9 cellular contexts compared by ENCODE assay signal in genomic region chr5:35319231-35320002, GRCh38.
DNase-seq lines count a peak whose midpoint lies in the region; ATAC-seq, FAIRE-seq and TF ChIP-seq lines count a peak whose summit lies in the region.
"Had no signal": no experiment of that assay in that cellular context is flagged by ENCODE, and none has a peak within 500 bp of the region (broad histone marks: within the 10 kb centered on the region; RNA-seq: fewer than 3 reads in every experiment).

No MANE protein-coding gene starts in this region.

- H3K27me3 ChIP-seq in K562 (ENCODE audit: control insufficient read depth in 2 of 2, insufficient read depth in 2 of 2, low read length in 2 of 2) (no peaks in the 10 kb centered on the region), sigmoid colon (no peaks in the 10 kb centered on the region), spleen (replicated peaks in 1 of 7) (peaks cover 0 to 12% (median 0%) of the 10 kb centered on the region in 7 donors)
- H3K27me3 ChIP-seq: pancreas had no signal

- H3K4me1 ChIP-seq in K562 (replicated peaks in 1 of 2; ENCODE audit: control insufficient read depth in 2 of 2, insufficient read depth in 2 of 2, low read length in 2 of 2) (no peaks in the 10 kb centered on the region), sigmoid colon (no peaks in the 10 kb centered on the region), spleen (peaks cover 0 to 10% (median 0%) of the 10 kb centered on the region in 6 donors)
- H3K4me1 ChIP-seq: pancreas had no signal

- TF ChIP-seq POLR2A in K562 (conservative IDR thresholded peaks at IDR 0.05) (no peak), sigmoid colon (IDR thresholded peaks at IDR 0.05) (no peak), spleen (IDR thresholded peaks at IDR 0.05) (no peak)

- H3K9me1 ChIP-seq in K562 (ENCODE audit: control insufficient read depth, insufficient read depth, low read length): no peaks in the 10 kb centered on the region

- WGBS in K562 (ENCODE audit: insufficient coverage, low coverage, missing lambda C conversion rate): 0% methylated on average over 5 of the region's 5 CpGs
- 48 to 67% methylated on average over 5 of the region's 5 CpGs for WGBS in sigmoid colon, 2 donors
- 36 to 43% (median 41%) methylated on average over 5 of the region's 5 CpGs for WGBS in spleen, 5 donors

- no peak overlapping the region for H3K4me2 ChIP-seq in K562 (ENCODE audit: insufficient read depth, low read length)

- POLR2A ChIA-PET in K562 (lab: Yijun Ruan, JAX): no interaction called here

- DNase-seq in DMS53 (lab: John Stamatoyannopoulos, UW) (peak; percentile 2), DMS53 treated with DMSO at 0.1 percent for 48 hours (lab: John Stamatoyannopoulos, UW; ENCODE audit: unreplicated experiment) (no peak), MV-4-11 (lab: John Stamatoyannopoulos, UW) (peak; percentile 99), K562 (ENCODE audit: extremely low read depth in 1 of 4, low spot score in 3 of 4) (no peak), sigmoid colon (peak; percentile 79), dedifferentiated amniotic fluid mesenchymal stem cell (ENCODE audit: extremely low spot score) (no peak), spleen (no peak)

- intact Hi-C loops in K562 (cut with micrococcal nuclease) (no loop called here), sigmoid colon (cut with DNase I) (no loop called here), spleen (cut with DNase I; ENCODE audit: low total_unique reads) (no loop called here)

- ATAC-seq in HG02678 (IDR thresholded peaks at IDR 0.05; ENCODE audit: unreplicated experiment) (peak; percentile 96), K562 (no peak)

- no peak for FAIRE-seq in K562 (lab: Jason Lieb, UNC)
- FAIRE-seq: pancreas had no signal

- H4K20me1 ChIP-seq in K562 (replicated peaks; ENCODE audit: control insufficient read depth, insufficient read depth, low read length): no peaks in the 10 kb centered on the region

- H3K9ac ChIP-seq in K562 (ENCODE audit: insufficient read depth in 1 of 2, low read depth in 2 of 2, low read length in 2 of 2): no peak overlapping the region

- no peaks in the 10 kb centered on the region for H3K79me2 ChIP-seq in K562 (ENCODE audit: control insufficient read depth, insufficient read depth, low read length)

- TF ChIP-seq EP300 in K562 (IDR thresholded peaks at IDR 0.05; ENCODE audit: low read length) (no peak), sigmoid colon (IDR thresholded peaks at IDR 0.05) (no peak)

- CTCF ChIA-PET in K562 (lab: Yijun Ruan, JAX; ENCODE audit: low intra/inter-chr PET ratio): no interaction called here

- H3K4me3 ChIP-seq in K562: no peak overlapping the region
- no peak overlapping the region for H3K4me3 ChIP-seq in sigmoid colon
- H3K4me3 ChIP-seq in spleen: no peak overlapping the region
- H3K4me3 ChIP-seq: pancreas had no signal

- TF ChIP-seq CTCF in K562 (IDR thresholded peaks at IDR 0.05 in 2 of 3, conservative IDR thresholded peaks at IDR 0.05 in 1 of 3; ENCODE audit: insufficient read depth in 2 of 3, low read depth in 1 of 3, low read length in 3 of 3) (no peak), sigmoid colon (IDR thresholded peaks at IDR 0.05) (no peak), spleen (IDR thresholded peaks at IDR 0.05 in 8 of 11, conservative IDR thresholded peaks at IDR 0.05 in 3 of 11) (no peak)

- BruUV-seq in K562 (replicated peaks; lab: Mats Ljungman, UMichigan): no TSS peak

- no peaks in the 10 kb centered on the region for H3K36me3 ChIP-seq in K562 (ENCODE audit: control insufficient read depth, insufficient read depth, low read length)
- H3K36me3 ChIP-seq in sigmoid colon: no peaks in the 10 kb centered on the region
- H3K36me3 ChIP-seq in spleen: no peaks in the 10 kb centered on the region
- H3K36me3 ChIP-seq: pancreas had no signal

- in situ Hi-C loops in K562 (cut with MboI): no loop called here

- no peak overlapping the region for H2AFZ ChIP-seq in K562 (ENCODE audit: low read depth, low read length)

- H3K27ac ChIP-seq in K562 (ENCODE audit: extremely low read depth, low read depth, low read length): no peak overlapping the region
- no peak overlapping the region for H3K27ac ChIP-seq in sigmoid colon
- H3K27ac ChIP-seq in spleen: peak overlapping the region in 4 of 8 donors; percentile 21 to 58 (median 27)
- H3K27ac ChIP-seq: pancreas had no signal

- H3K9me3 ChIP-seq in K562 (replicated peaks; ENCODE audit: control insufficient read depth, insufficient read depth, low read depth, low read length) (peaks cover 2% of the 10 kb centered on the region; the same call in 1 of the 2 replicates), sigmoid colon (no peaks in the 10 kb centered on the region), spleen (no peaks in the 10 kb centered on the region)
- H3K9me3 ChIP-seq: pancreas had no signal

- no peak for TF ChIP-seq RAD21 in K562 (CRISPR knock-in tag; conservative IDR thresholded peaks at IDR 0.05 in 1 of 2, IDR thresholded peaks at IDR 0.05 in 1 of 2)

TF ChIP-seq in K562, 482 proteins besides CTCF, POLR2A, EP300 and RAD21:
- no peak for TF ChIP-seq PBX2 (CRISPR knock-in tag; IDR thresholded peaks at IDR 0.05; ENCODE audit: low read depth)
- 0 out of 2 replicates have a peak, but pooled peaks have one; percentile 26 for TF ChIP-seq PBX2 (tag; conservative IDR thresholded peaks at IDR 0.05; ENCODE audit: low read depth)
- no peak for TF ChIP-seq ATF4 (CRISPR knock-in tag; IDR thresholded peaks at IDR 0.05)

Comparison
In these comparisons a context has a peak if more than half of its experiments do, and no peak if none do; other contexts are left out.
1. DNase-seq: peak in DMS53 (single experiment), MV-4-11 (single experiment) and sigmoid colon (single experiment); none in DMS53 treated with DMSO at 0.1 percent for 48 hours (single experiment), K562 (0 of 4), dedifferentiated amniotic fluid mesenchymal stem cell (single experiment) and spleen (single experiment).